Comparison of ENCODE assay signal across 18 cellular contexts in the genomic region with DNA sequence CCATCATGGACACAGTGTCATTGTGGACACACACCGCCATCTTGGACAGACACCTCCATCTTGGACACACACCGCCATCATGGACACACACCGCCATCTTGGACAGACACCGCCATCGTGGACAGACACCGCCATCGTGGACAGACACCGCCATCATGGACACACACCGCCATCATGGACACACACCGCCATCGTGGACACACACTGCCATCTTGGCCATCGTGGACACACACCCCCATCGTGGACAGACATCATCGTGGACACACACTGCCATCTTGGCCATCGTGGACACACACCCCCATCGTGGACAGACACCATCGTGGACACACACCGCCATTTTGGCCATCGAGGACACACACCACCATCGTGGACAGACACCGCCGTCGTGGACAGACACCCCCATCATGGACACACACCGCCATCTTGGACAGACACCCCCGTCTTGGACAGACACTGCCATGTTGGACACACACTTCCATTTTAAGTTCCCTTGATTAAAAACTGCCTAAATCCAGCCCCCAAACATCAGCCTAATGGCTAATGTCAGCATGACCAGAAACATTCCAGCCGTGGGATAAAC. TPM values are rescaled to one million over a fixed set of nuclear protein-coding genes. Genes with fewer than 3 reads are reported as not detected.
DNase-seq lines count a peak whose midpoint lies in the region; ATAC-seq, FAIRE-seq and TF ChIP-seq lines count a peak whose summit lies in the region.
"Had no signal": no experiment of that assay in that cellular context is flagged by ENCODE, and none has a peak within 500 bp of the region (broad histone marks: within the 10 kb centered on the region; RNA-seq: fewer than 3 reads in every experiment).

No MANE protein-coding gene starts in this region.

- peak; percentile 51 for DNase-seq in activated CD4-positive, alpha-beta T cell treated with anti-CD3 and anti-CD28 coated beads, Interleukin-2, amount 10 ng/mL, durations not matched to agents 24 days and 14 days
- DNase-seq in activated CD4-positive, alpha-beta T cell treated with anti-CD3 and anti-CD28 coated beads for 36 hours, result no peak
- DNase-seq in GM12892 (ENCODE audit: insufficient read length) (no peak), coronary artery (ENCODE audit: low spot score) (peak; percentile 69), trophoblast cell (no peak), neural progenitor cell (ENCODE audit: low spot score) (no peak), NCI-H1417 treated with DMSO at 0.1 percent for 48 hours (lab: John Stamatoyannopoulos, UW) (no peak)
- DNase-seq in stimulated activated naive B cell treated with anti-CD40 and anti-IgM and Interleukin-4, amounts not matched to agents 10 μg/mL and 1 μg/mL and 100 μg/mL, for 72 hours, result no peak
- DNase-seq: C1 segment of cervical spinal cord, DMS153, NCI-H2107, occipital lobe, PC-3, SK-N-SH had no signal

- no peak overlapping the region for H2BK120ac ChIP-seq in trophoblast cell (ENCODE audit: insufficient read depth, low read length, poor library complexity)

- H4K8ac ChIP-seq in trophoblast cell (ENCODE audit: low read depth, low read length), result no peak overlapping the region

- H3K4me3 ChIP-seq in coronary artery (no peak overlapping the region), trophoblast cell (ENCODE audit: low read depth, low read length) (peak overlapping the region; percentile 60), neural progenitor cell (no peak overlapping the region)
- H3K4me3 ChIP-seq: breast epithelium, tibial nerve had no signal

- TF ChIP-seq POLR2A in GM12892 (IDR thresholded peaks at IDR 0.05; ENCODE audit: low read depth, low read length), result 0 out of 2 replicates have a peak, but pooled peaks have one; percentile 15

- H2BK12ac ChIP-seq in trophoblast cell (ENCODE audit: low read length), result no peak overlapping the region

- H3K9me3 ChIP-seq in trophoblast cell (ENCODE audit: insufficient read depth, low read depth, low read length), result peaks cover 25% of the 10 kb centered on the region
- peaks cover 7% of the 10 kb centered on the region for H3K9me3 ChIP-seq in neural progenitor cell (ENCODE audit: low read depth)
- H3K9me3 ChIP-seq: SK-N-SH had no signal

- CTCF ChIA-PET in activated CD4-positive, alpha-beta T cell treated with anti-CD3 and anti-CD28 coated beads for 36 hours (lab: Charles Lee), result no interaction called here

- peak; percentile 83 for FAIRE-seq in GM12892 (lab: Jason Lieb, UNC)

- H3K36me3 Mint-ChIP-seq in activated CD4-positive, alpha-beta T cell treated with anti-CD3 and anti-CD28 coated beads, Interleukin-2, amount 10 ng/mL, durations not matched to agents 24 days and 14 days (ENCODE audit: low read depth), result peaks cover 77% of the 10 kb centered on the region
- peaks cover 64% of the 10 kb centered on the region for H3K36me3 Mint-ChIP-seq in activated CD4-positive, alpha-beta T cell treated with anti-CD3 and anti-CD28 coated beads for 36 hours (ENCODE audit: low read depth)
- peaks cover 63 to 77% of the 10 kb centered on the region in 2 donors for H3K36me3 Mint-ChIP-seq in stimulated activated naive B cell treated with anti-CD40 and anti-IgM and Interleukin-4, amounts not matched to agents 10 μg/mL and 1 μg/mL and 100 μg/mL, for 72 hours
- H3K36me3 Mint-ChIP-seq in neural progenitor cell, result peaks cover 68% of the 10 kb centered on the region

- no peak overlapping the region for H3K27ac Mint-ChIP-seq in activated CD4-positive, alpha-beta T cell treated with anti-CD3 and anti-CD28 coated beads, Interleukin-2, amount 10 ng/mL, durations not matched to agents 24 days and 14 days
- no peak overlapping the region for H3K27ac Mint-ChIP-seq in activated CD4-positive, alpha-beta T cell treated with anti-CD3 and anti-CD28 coated beads for 36 hours
- H3K27ac Mint-ChIP-seq in stimulated activated naive B cell treated with anti-CD40 and anti-IgM and Interleukin-4, amounts not matched to agents 10 μg/mL and 1 μg/mL and 100 μg/mL, for 72 hours, result no peak overlapping the region
- no peak overlapping the region for H3K27ac Mint-ChIP-seq in neural progenitor cell
- H3K27ac Mint-ChIP-seq: activated naive CD4-positive, alpha-beta T cell treated with anti-CD3 and anti-CD28 coated beads, Interleukin-2, amount 50 U/mL, for 24 hours had no signal

- peaks cover 9 to 18% of the 10 kb centered on the region in 2 experiments for H3K36me3 ChIP-seq in trophoblast cell (ENCODE audit: control insufficient read depth in 1 of 2, insufficient read depth in 2 of 2, low read length in 2 of 2)
- no peaks in the 10 kb centered on the region for H3K36me3 ChIP-seq in neural progenitor cell
- H3K36me3 ChIP-seq: breast epithelium had no signal

- no peak overlapping the region for H3K14ac ChIP-seq in trophoblast cell (ENCODE audit: low read length)

- H3K4me1 Mint-ChIP-seq in activated CD4-positive, alpha-beta T cell treated with anti-CD3 and anti-CD28 coated beads, Interleukin-2, amount 10 ng/mL, durations not matched to agents 24 days and 14 days, result no peaks in the 10 kb centered on the region
- no peaks in the 10 kb centered on the region for H3K4me1 Mint-ChIP-seq in activated CD4-positive, alpha-beta T cell treated with anti-CD3 and anti-CD28 coated beads for 36 hours
- H3K4me1 Mint-ChIP-seq in stimulated activated naive B cell treated with anti-CD40 and anti-IgM and Interleukin-4, amounts not matched to agents 10 μg/mL and 1 μg/mL and 100 μg/mL, for 72 hours, result peaks cover 26 to 39% of the 10 kb centered on the region in 2 donors
- H3K4me1 Mint-ChIP-seq in neural progenitor cell, result no peaks in the 10 kb centered on the region

- H3K4ac ChIP-seq in trophoblast cell (ENCODE audit: low read depth, low read length), result no peak overlapping the region

- H3K27ac ChIP-seq in coronary artery (no peak overlapping the region), trophoblast cell (ENCODE audit: low read depth, low read length) (no peak overlapping the region), neural progenitor cell (no peak overlapping the region)
- H3K27ac ChIP-seq: breast epithelium, tibial nerve had no signal

- H3K4me2 ChIP-seq in trophoblast cell (ENCODE audit: low read length) (no peak overlapping the region), neural progenitor cell (no peak overlapping the region)
- H3K4me2 ChIP-seq: SK-N-SH had no signal

- H2AFZ ChIP-seq in trophoblast cell (ENCODE audit: insufficient read depth, low read length, poor library complexity), result no peak overlapping the region
- no peak overlapping the region for H2AFZ ChIP-seq in neural progenitor cell (replicated peaks)

- H3K79me2 ChIP-seq in trophoblast cell (ENCODE audit: control insufficient read depth, insufficient read depth, low read length, poor library complexity) (no peaks in the 10 kb centered on the region), neural progenitor cell (ENCODE audit: low read depth) (peaks cover 70% of the 10 kb centered on the region)

- no peaks in the 10 kb centered on the region for H3K27me3 Mint-ChIP-seq in activated CD4-positive, alpha-beta T cell treated with anti-CD3 and anti-CD28 coated beads, Interleukin-2, amount 10 ng/mL, durations not matched to agents 24 days and 14 days
- H3K27me3 Mint-ChIP-seq in activated CD4-positive, alpha-beta T cell treated with anti-CD3 and anti-CD28 coated beads for 36 hours, result no peaks in the 10 kb centered on the region
- H3K27me3 Mint-ChIP-seq in stimulated activated naive B cell treated with anti-CD40 and anti-IgM and Interleukin-4, amounts not matched to agents 10 μg/mL and 1 μg/mL and 100 μg/mL, for 72 hours, result no peaks in the 10 kb centered on the region
- H3K27me3 Mint-ChIP-seq in neural progenitor cell (ENCODE audit: insufficient read depth, low read depth), result peaks cover 11% of the 10 kb centered on the region
- H3K27me3 Mint-ChIP-seq: activated naive CD4-positive, alpha-beta T cell treated with anti-CD3 and anti-CD28 coated beads, Interleukin-2, amount 50 U/mL, for 24 hours had no signal

- no peak overlapping the region for H4K12ac ChIP-seq in trophoblast cell (ENCODE audit: low read depth, low read length)

- H4K20me1 ChIP-seq in neural progenitor cell (ENCODE audit: low read depth), result no peaks in the 10 kb centered on the region

- intact Hi-C loops in activated CD4-positive, alpha-beta T cell treated with anti-CD3 and anti-CD28 coated beads, Interleukin-2, amount 10 ng/mL, durations not matched to agents 24 days and 14 days (cut with micrococcal nuclease), result no loop called here
- intact Hi-C loops in activated CD4-positive, alpha-beta T cell treated with anti-CD3 and anti-CD28 coated beads for 36 hours (cut with DNase I, micrococcal nuclease), result no loop called here

- no peaks in the 10 kb centered on the region for H3F3A ChIP-seq in neural progenitor cell (ENCODE audit: low read depth)

- POLR2A ChIA-PET in activated CD4-positive, alpha-beta T cell treated with anti-CD3 and anti-CD28 coated beads for 36 hours (lab: Charles Lee), result no interaction called here

- no peak overlapping the region for H3K23ac ChIP-seq in trophoblast cell (ENCODE audit: low read length)

- H3K79me1 ChIP-seq in trophoblast cell (ENCODE audit: low read length), result no peaks in the 10 kb centered on the region

- no peak for ATAC-seq in activated CD4-positive, alpha-beta T cell treated with anti-CD3 and anti-CD28 coated beads for 36 hours
- no peak for ATAC-seq in stimulated activated naive B cell treated with anti-CD40 and anti-IgM and Interleukin-4, amounts not matched to agents 10 μg/mL and 1 μg/mL and 100 μg/mL, for 72 hours (replicated peaks)
- ATAC-seq: HCT116, PC-3 had no signal

- no peak overlapping the region for H3K18ac ChIP-seq in trophoblast cell (ENCODE audit: low read length)

- peaks cover 33% of the 10 kb centered on the region for H3K9me3 Mint-ChIP-seq in activated CD4-positive, alpha-beta T cell treated with anti-CD3 and anti-CD28 coated beads, Interleukin-2, amount 10 ng/mL, durations not matched to agents 24 days and 14 days
- peaks cover 36% of the 10 kb centered on the region for H3K9me3 Mint-ChIP-seq in activated CD4-positive, alpha-beta T cell treated with anti-CD3 and anti-CD28 coated beads for 36 hours (ENCODE audit: low read depth)
- H3K9me3 Mint-ChIP-seq in stimulated activated naive B cell treated with anti-CD40 and anti-IgM and Interleukin-4, amounts not matched to agents 10 μg/mL and 1 μg/mL and 100 μg/mL, for 72 hours, result peaks cover 23 to 31% of the 10 kb centered on the region in 2 donors
- H3K9me3 Mint-ChIP-seq in neural progenitor cell, result peaks cover 59% of the 10 kb centered on the region

- no peak overlapping the region for H3K9ac ChIP-seq in trophoblast cell (ENCODE audit: low read length)
- H3K9ac ChIP-seq in neural progenitor cell, result no peak overlapping the region
- H3K9ac ChIP-seq: SK-N-SH had no signal

- no peak overlapping the region for H3K4me3 Mint-ChIP-seq in activated CD4-positive, alpha-beta T cell treated with anti-CD3 and anti-CD28 coated beads, Interleukin-2, amount 10 ng/mL, durations not matched to agents 24 days and 14 days
- no peak overlapping the region for H3K4me3 Mint-ChIP-seq in activated CD4-positive, alpha-beta T cell treated with anti-CD3 and anti-CD28 coated beads for 36 hours
- no peak overlapping the region for H3K4me3 Mint-ChIP-seq in stimulated activated naive B cell treated with anti-CD40 and anti-IgM and Interleukin-4, amounts not matched to agents 10 μg/mL and 1 μg/mL and 100 μg/mL, for 72 hours
- no peak overlapping the region for H3K4me3 Mint-ChIP-seq in neural progenitor cell
- H3K4me3 Mint-ChIP-seq: activated naive CD4-positive, alpha-beta T cell treated with anti-CD3 and anti-CD28 coated beads, Interleukin-2, amount 50 U/mL, for 24 hours had no signal

- WGBS in trophoblast cell (ENCODE audit: extremely low coverage, insufficient coverage, insufficient read length), result no CpG with 5 or more reads among the region's 26 CpGs

- no peak overlapping the region for H2BK5ac ChIP-seq in trophoblast cell (ENCODE audit: low read depth, low read length, poor library complexity)

- H4K91ac ChIP-seq in trophoblast cell (ENCODE audit: low read depth, low read length), result no peak overlapping the region

- H3K4me1 ChIP-seq in trophoblast cell (ENCODE audit: control insufficient read depth in 1 of 2, insufficient read depth in 2 of 2, low read length in 2 of 2) (no peaks in the 10 kb centered on the region), neural progenitor cell (no peaks in the 10 kb centered on the region)
- H3K4me1 ChIP-seq: breast epithelium, tibial nerve had no signal

- H2AK5ac ChIP-seq in trophoblast cell (ENCODE audit: low read length), result no peak overlapping the region

- no peaks in the 10 kb centered on the region for H3K27me3 ChIP-seq in trophoblast cell (ENCODE audit: insufficient read depth, low read length)
- H3K27me3 ChIP-seq in neural progenitor cell, result no peaks in the 10 kb centered on the region
- H3K27me3 ChIP-seq: breast epithelium, tibial nerve had no signal

- TF ChIP-seq CTCF in coronary artery (IDR thresholded peaks at IDR 0.05) (no peak), neural progenitor cell (IDR thresholded peaks at IDR 0.05) (no peak)

RNA-seq across cellular contexts. Expression of a gene that starts 9.1 kb away (rescaled TPM):
- total RNA-seq in activated CD4-positive, alpha-beta T cell treated with anti-CD3 and anti-CD28 coated beads, Interleukin-2, amount 10 ng/mL, durations not matched to agents 24 days and 14 days, result 44.5 and 46.6 TPM in 2 replicates
- 10 to 100 TPM; 33.9 to 38.3 TPM for total RNA-seq in activated CD4-positive, alpha-beta T cell treated with anti-CD3 and anti-CD28 coated beads for 36 hours
- 23.3 TPM for polyA plus RNA-seq in GM12892 (2012; ENCODE audit: missing spikeins)
- 25.0 and 26.2 TPM in 2 replicates for polyA plus RNA-seq in trophoblast cell (2013)
- 46.1 and 73.2 TPM in 2 replicates for total RNA-seq in neural progenitor cell (ENCODE audit: low replicate concordance)

RNA-seq across cellular contexts. Expression of a gene that starts 51.7 kb away (rescaled TPM):
- total RNA-seq in activated CD4-positive, alpha-beta T cell treated with anti-CD3 and anti-CD28 coated beads, Interleukin-2, amount 10 ng/mL, durations not matched to agents 24 days and 14 days, result 302 and 306 TPM in 2 replicates
- 100 to 1,000 TPM; 396 to 456 TPM for total RNA-seq in activated CD4-positive, alpha-beta T cell treated with anti-CD3 and anti-CD28 coated beads for 36 hours
- polyA plus RNA-seq in GM12892 (2012; ENCODE audit: missing spikeins), result 337 TPM
- polyA plus RNA-seq in trophoblast cell (2013), result 444 and 461 TPM in 2 replicates
- 193 and 487 TPM in 2 replicates for total RNA-seq in neural progenitor cell (ENCODE audit: low replicate concordance)

Comparison
In these comparisons a context has a peak if more than half of its experiments do, and no peak if none do; other contexts are left out.
1. DNase-seq: peak in activated CD4-positive, alpha-beta T cell treated with anti-CD3 and anti-CD28 coated beads, Interleukin-2, amount 10 ng/mL, durations not matched to agents 24 days and 14 days (single experiment) and coronary artery (single experiment); none in activated CD4-positive, alpha-beta T cell treated with anti-CD3 and anti-CD28 coated beads for 36 hours (single experiment), GM12892 (single experiment), trophoblast cell (0 of 2), stimulated activated naive B cell treated with anti-CD40 and anti-IgM and Interleukin-4, amounts not matched to agents 10 μg/mL and 1 μg/mL and 100 μg/mL, for 72 hours (single experiment), neural progenitor cell (single experiment) and NCI-H1417 treated with DMSO at 0.1 percent for 48 hours (single experiment).